In genomic region chr1:228987736-228988506, GRCh38 we compare ENCODE assay signal across 16 cellular contexts.
DNase-seq lines count a peak whose midpoint lies in the region; ATAC-seq and TF ChIP-seq lines count a peak whose summit lies in the region.
"Had no signal": no experiment of that assay in that cellular context is flagged by ENCODE, and none has a peak within 500 bp of the region (broad histone marks: within the 10 kb centered on the region; RNA-seq: fewer than 3 reads in every experiment).

No MANE protein-coding gene starts in this region.

- H3K4me1 ChIP-seq in HUES64 (ENCODE audit: insufficient read depth, low read length): peaks cover 23% of the 10 kb centered on the region; the same call in 1 of the 2 replicates
- H3K4me1 ChIP-seq in MM.1S (ENCODE audit: low read length): no peaks in the 10 kb centered on the region

- TF ChIP-seq CTCF in nephron (IDR thresholded peaks at IDR 0.05; ENCODE audit: unreplicated experiment in 3 of 3) (no peak), MM.1S (IDR thresholded peaks at IDR 0.05; ENCODE audit: low read length) (no peak)

- no peaks in the 10 kb centered on the region for H3K27me3 ChIP-seq in HUES64 (ENCODE audit: insufficient read depth, low read length)
- H3K27me3 ChIP-seq in MM.1S (replicated peaks; ENCODE audit: insufficient read depth, low read length): no peaks in the 10 kb centered on the region
- H3K27me3 ChIP-seq: MG63 had no signal

- no peaks in the 10 kb centered on the region for H3K36me3 ChIP-seq in HUES64 (ENCODE audit: insufficient read depth, low read length)
- H3K36me3 ChIP-seq in MM.1S (replicated peaks; ENCODE audit: insufficient read depth, low read length): no peaks in the 10 kb centered on the region
- H3K36me3 ChIP-seq: MG63 had no signal

- no peak overlapping the region for H3K4me3 Mint-ChIP-seq in nephron
- H3K4me3 Mint-ChIP-seq in stimulated activated naive B cell treated with anti-CD40 and anti-IgM and Interleukin-4, amounts not matched to agents 10 μg/mL and 1 μg/mL and 100 μg/mL, for 72 hours: no peak overlapping the region
- H3K4me3 Mint-ChIP-seq: CD4-positive, alpha-beta memory T cell had no signal

- WGBS in HUES64: 77% methylated on average over 12 of the region's 14 CpGs

- peaks cover 55% of the 10 kb centered on the region for H3K4me1 Mint-ChIP-seq in nephron
- peaks cover 13 to 37% of the 10 kb centered on the region in 2 donors for H3K4me1 Mint-ChIP-seq in stimulated activated naive B cell treated with anti-CD40 and anti-IgM and Interleukin-4, amounts not matched to agents 10 μg/mL and 1 μg/mL and 100 μg/mL, for 72 hours

- no peaks in the 10 kb centered on the region for H3K79me2 ChIP-seq in MM.1S (ENCODE audit: low read length)

- ATAC-seq in GM21423 (IDR thresholded peaks at IDR 0.05; ENCODE audit: unreplicated experiment): no peak
- ATAC-seq in stimulated activated naive B cell treated with anti-CD40 and anti-IgM and Interleukin-4, amounts not matched to agents 10 μg/mL and 1 μg/mL and 100 μg/mL, for 72 hours (replicated peaks): no peak
- ATAC-seq: Panc1 had no signal

- H3K9ac ChIP-seq in HUES64 (ENCODE audit: low read depth, low read length) (0 out of 2 replicates have a peak overlapping the region, but pooled peaks have one; percentile 5), MM.1S (ENCODE audit: low read length) (no peak overlapping the region)

- H3K36me3 Mint-ChIP-seq in nephron (ENCODE audit: low read depth): no peaks in the 10 kb centered on the region
- H3K36me3 Mint-ChIP-seq in stimulated activated naive B cell treated with anti-CD40 and anti-IgM and Interleukin-4, amounts not matched to agents 10 μg/mL and 1 μg/mL and 100 μg/mL, for 72 hours: no peaks in the 10 kb centered on the region
- H3K36me3 Mint-ChIP-seq: CD4-positive, alpha-beta memory T cell had no signal

- DNase-seq in NCI-H2171 treated with DMSO at 0.1 percent for 48 hours (lab: John Stamatoyannopoulos, UW) (peak; percentile 93), substantia nigra (lab: John Stamatoyannopoulos, UW) (no peak), dermis blood vessel endothelial cell (no peak), MM.1S (no peak)
- no peak for DNase-seq in stimulated activated naive B cell treated with anti-CD40 and anti-IgM and Interleukin-4, amounts not matched to agents 10 μg/mL and 1 μg/mL and 100 μg/mL, for 72 hours
- DNase-seq: ACHN; CD4-positive, alpha-beta memory T cell; DND-41; NCI-H2029; NCI-H510A treated with DMSO at 0.1 percent for 48 hours; SW 1271 had no signal

- no peaks in the 10 kb centered on the region for H4K20me1 ChIP-seq in MM.1S (ENCODE audit: insufficient read depth, low read length)

- H3K4me2 ChIP-seq in MM.1S (ENCODE audit: low read depth, low read length): no peak overlapping the region

- no peak overlapping the region for H2AFZ ChIP-seq in MM.1S (ENCODE audit: low read length)

- peak overlapping the region; percentile 15 to 54 (median 40) for H3K27ac Mint-ChIP-seq in nephron
- no peak overlapping the region for H3K27ac Mint-ChIP-seq in stimulated activated naive B cell treated with anti-CD40 and anti-IgM and Interleukin-4, amounts not matched to agents 10 μg/mL and 1 μg/mL and 100 μg/mL, for 72 hours

- no peaks in the 10 kb centered on the region for H3K9me2 ChIP-seq in MM.1S (replicated peaks; ENCODE audit: insufficient read depth, low read length)

- no peaks in the 10 kb centered on the region for H3F3A ChIP-seq in MM.1S (ENCODE audit: insufficient read depth, low read length)

- H3K9me3 Mint-ChIP-seq in nephron: no peaks in the 10 kb centered on the region
- H3K9me3 Mint-ChIP-seq in stimulated activated naive B cell treated with anti-CD40 and anti-IgM and Interleukin-4, amounts not matched to agents 10 μg/mL and 1 μg/mL and 100 μg/mL, for 72 hours: no peaks in the 10 kb centered on the region
- H3K9me3 Mint-ChIP-seq: CD4-positive, alpha-beta memory T cell had no signal

- H3K27ac ChIP-seq in HUES64 (ENCODE audit: low read depth, low read length) (no peak overlapping the region), substantia nigra (ENCODE audit: low read depth, low read length, poor library complexity, severe bottlenecking) (peak overlapping the region; percentile 19), MM.1S (ENCODE audit: low read length) (no peak overlapping the region)

- peaks cover 9% of the 10 kb centered on the region for H3K27me3 Mint-ChIP-seq in nephron (ENCODE audit: low read depth)
- no peaks in the 10 kb centered on the region for H3K27me3 Mint-ChIP-seq in stimulated activated naive B cell treated with anti-CD40 and anti-IgM and Interleukin-4, amounts not matched to agents 10 μg/mL and 1 μg/mL and 100 μg/mL, for 72 hours
- H3K27me3 Mint-ChIP-seq: CD4-positive, alpha-beta memory T cell had no signal

- H3K9me3 ChIP-seq in HUES64 (ENCODE audit: insufficient read depth, low read depth, low read length): no peaks in the 10 kb centered on the region
- H3K9me3 ChIP-seq in MM.1S (replicated peaks; ENCODE audit: insufficient read depth, low read length): no peaks in the 10 kb centered on the region
- H3K9me3 ChIP-seq: MG63 had no signal

- no peak overlapping the region for H3K4me3 ChIP-seq in HUES64 (ENCODE audit: low read length)
- H3K4me3 ChIP-seq in MM.1S (ENCODE audit: low read length): no peak overlapping the region
- H3K4me3 ChIP-seq: MG63 had no signal
